Comparison of ENCODE assay signal across 9 cellular contexts in the genomic region with DNA sequence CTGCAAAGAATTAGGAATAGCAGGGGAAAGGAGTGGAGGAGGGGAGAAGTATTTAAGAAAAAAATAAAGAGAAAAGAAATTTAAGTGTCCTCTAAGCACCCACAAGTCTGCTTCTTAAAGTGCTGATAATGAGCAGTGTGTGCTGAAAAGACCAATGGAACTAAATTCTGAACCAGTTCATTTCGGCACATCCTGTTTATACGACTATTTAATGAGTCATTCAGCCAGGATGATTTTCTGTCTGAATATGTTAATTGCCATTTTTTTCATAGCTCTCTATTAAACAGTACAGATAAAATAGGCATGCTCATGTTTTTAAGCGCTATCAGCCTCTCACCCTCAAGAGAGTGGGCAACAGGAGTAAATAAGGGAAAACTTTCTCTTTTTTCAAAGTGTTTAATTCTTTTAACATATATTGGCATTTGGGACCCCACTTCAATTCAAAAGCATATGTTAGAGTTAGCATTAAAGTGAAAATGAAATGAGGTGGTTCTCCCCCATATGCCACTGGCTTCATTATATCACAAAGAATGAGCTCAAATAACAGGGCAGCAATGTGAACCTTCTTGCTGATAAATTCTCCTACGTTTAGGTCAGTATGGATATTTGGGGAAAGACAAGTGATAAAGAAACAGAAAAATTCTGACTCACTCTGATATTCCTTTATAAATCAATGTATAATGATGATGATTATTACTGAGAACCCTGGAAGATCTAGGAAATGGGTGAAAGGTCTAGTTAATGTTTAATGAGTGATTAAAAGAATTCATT.
A peak's percentile ranks its signal among the peaks of the same experiment; 100 is the strongest.
DNase-seq lines count a peak whose midpoint lies in the region; ATAC-seq and TF ChIP-seq lines count a peak whose summit lies in the region.
"Had no signal": no experiment of that assay in that cellular context is flagged by ENCODE, and none has a peak within 500 bp of the region (broad histone marks: within the 10 kb centered on the region; RNA-seq: fewer than 3 reads in every experiment).

No MANE protein-coding gene starts in this region.

- H3K4me2 ChIP-seq in hepatocyte, result peak overlapping the region; percentile 36
- no peak overlapping the region for H3K4me2 ChIP-seq in PC-9

- H3K27me3 ChIP-seq in body of pancreas (no peaks in the 10 kb centered on the region), hepatocyte (no peaks in the 10 kb centered on the region), thoracic aorta (replicated peaks; ENCODE audit: insufficient read depth) (no peaks in the 10 kb centered on the region), PC-9 (ENCODE audit: insufficient read depth, low read depth) (no peaks in the 10 kb centered on the region)

- H3K4me3 Mint-ChIP-seq in naive thymus-derived CD8-positive, alpha-beta T cell, result no peak overlapping the region

- H3K4me1 Mint-ChIP-seq in naive thymus-derived CD8-positive, alpha-beta T cell, result peaks cover 0 to 4% (median under 1%) of the 10 kb centered on the region in 4 donors

- POLR2A ChIA-PET in naive thymus-derived CD8-positive, alpha-beta T cell (lab: Charles Lee), result no interaction called here
- POLR2A ChIA-PET in PC-9 (lab: Charles Lee; ENCODE audit: unreplicated experiment), result no interaction called here

- H3F3A ChIP-seq in PC-9 (ENCODE audit: insufficient read depth, low read depth), result no peaks in the 10 kb centered on the region

- H4K20me1 ChIP-seq in hepatocyte (ENCODE audit: insufficient read depth, poor library complexity, severe bottlenecking) (no peaks in the 10 kb centered on the region), PC-9 (ENCODE audit: insufficient read depth) (no peaks in the 10 kb centered on the region)

- CTCF ChIA-PET in PC-9 (lab: Charles Lee), result no interaction called here

- no peak overlapping the region for H3K27ac Mint-ChIP-seq in naive thymus-derived CD8-positive, alpha-beta T cell

- BruUV-seq in PC-9 (replicated peaks; lab: Mats Ljungman, UMichigan), result no TSS peak

- H2AFZ ChIP-seq in hepatocyte, result no peak overlapping the region
- no peak overlapping the region for H2AFZ ChIP-seq in PC-9

- H3K4me1 ChIP-seq in body of pancreas (no peaks in the 10 kb centered on the region), hepatocyte (ENCODE audit: insufficient read depth) (no peaks in the 10 kb centered on the region), thoracic aorta (ENCODE audit: control insufficient read depth in 1 of 2, low read depth in 2 of 2) (peaks cover 0 to 4% of the 10 kb centered on the region in 2 donors), PC-9 (replicated peaks; ENCODE audit: insufficient read depth) (no peaks in the 10 kb centered on the region)

- peak; percentile 48 for ATAC-seq in body of pancreas
- ATAC-seq in thoracic aorta (ENCODE audit: insufficient number of reproducible peaks, low FRiP score, low read depth), result peak; percentile 27
- ATAC-seq in naive thymus-derived CD8-positive, alpha-beta T cell, result no peak

- no peaks in the 10 kb centered on the region for H3K36me3 Mint-ChIP-seq in naive thymus-derived CD8-positive, alpha-beta T cell

- 56 to 57% methylated on average over 4 of the region's 4 CpGs for WGBS in body of pancreas, 2 donors
- WGBS in hepatocyte (ENCODE audit: low lambda C conversion rate, missing lambda C conversion rate), result 56% methylated on average over 4 of the region's 4 CpGs

- no peaks in the 10 kb centered on the region for H3K9me3 ChIP-seq in body of pancreas
- no peaks in the 10 kb centered on the region for H3K9me3 ChIP-seq in hepatocyte (ENCODE audit: low read depth)
- no peaks in the 10 kb centered on the region for H3K9me3 ChIP-seq in thoracic aorta
- H3K9me3 ChIP-seq in PC-9 (ENCODE audit: insufficient read depth, low read depth), result no peaks in the 10 kb centered on the region

- H3K9me2 ChIP-seq in hepatocyte (replicated peaks; ENCODE audit: insufficient read depth) (no peaks in the 10 kb centered on the region), PC-9 (ENCODE audit: insufficient read depth) (no peaks in the 10 kb centered on the region)

- H3K79me2 ChIP-seq in hepatocyte, result peaks cover 18% of the 10 kb centered on the region
- no peaks in the 10 kb centered on the region for H3K79me2 ChIP-seq in PC-9 (ENCODE audit: low read depth)

- H3K9me3 Mint-ChIP-seq in naive thymus-derived CD8-positive, alpha-beta T cell, result no peaks in the 10 kb centered on the region

- H3K27ac ChIP-seq in body of pancreas, result peak overlapping the region in 1 of 4 donors; percentile 5
- no peak overlapping the region for H3K27ac ChIP-seq in hepatocyte
- H3K27ac ChIP-seq in thoracic aorta, result peak overlapping the region in 1 of 2 donors; percentile 19
- H3K27ac ChIP-seq in PC-9, result no peak overlapping the region

- TF ChIP-seq CTCF in body of pancreas (IDR thresholded peaks at IDR 0.05) (no peak), hepatocyte (IDR thresholded peaks at IDR 0.05; ENCODE audit: poor library complexity) (no peak), thoracic aorta (IDR thresholded peaks at IDR 0.05) (no peak), PC-9 (conservative IDR thresholded peaks at IDR 0.05) (no peak)

- H3K36me3 ChIP-seq in body of pancreas (replicated peaks in 1 of 2; ENCODE audit: insufficient read depth in 1 of 2, low read depth in 2 of 2) (no peaks in the 10 kb centered on the region), hepatocyte (replicated peaks; ENCODE audit: insufficient read depth, low read depth) (no peaks in the 10 kb centered on the region), thoracic aorta (no peaks in the 10 kb centered on the region), PC-9 (ENCODE audit: low read depth) (no peaks in the 10 kb centered on the region)

- peaks cover 0 to 6% (median 0%) of the 10 kb centered on the region in 5 donors for H3K27me3 Mint-ChIP-seq in naive thymus-derived CD8-positive, alpha-beta T cell

- H3K4me3 ChIP-seq in body of pancreas (no peak overlapping the region), hepatocyte (no peak overlapping the region), thoracic aorta (peak overlapping the region; percentile 3), PC-9 (no peak overlapping the region)

- intact Hi-C loops in body of pancreas (cut with DNase I), result no loop called here
- intact Hi-C loops in PC-9 (cut with micrococcal nuclease; ENCODE audit: unreplicated experiment), result no loop called here

- DNase-seq in HT1080 (ENCODE audit: low read depth) (peak; percentile 80), body of pancreas (no peak), hepatocyte (ENCODE audit: low spot score) (no peak), thoracic aorta (ENCODE audit: low spot score) (no peak), UCSD-AML1 (lab: John Stamatoyannopoulos, UW; ENCODE audit: unreplicated experiment) (no peak), PC-9 (no peak)
- no peak for DNase-seq in naive thymus-derived CD8-positive, alpha-beta T cell
- DNase-seq: activated CD4-positive, alpha-beta T cell treated with anti-CD3 and anti-CD28 coated beads for 1 hour; NCI-H510A had no signal

- no peak for TF ChIP-seq POLR2A in body of pancreas (IDR thresholded peaks at IDR 0.05)

Comparison
In these comparisons a context has a peak if more than half of its experiments do, and no peak if none do; other contexts are left out.
1. ATAC-seq: peak in body of pancreas (single experiment) and thoracic aorta (single experiment); none in naive thymus-derived CD8-positive, alpha-beta T cell (0 of 2).